Comparison of ENCODE assay signal across 15 cellular contexts in genomic region chr1:48089356-48089891, GRCh38.
DNase-seq lines count a peak whose midpoint lies in the region; ATAC-seq and TF ChIP-seq lines count a peak whose summit lies in the region.
"Had no signal": no experiment of that assay in that cellular context is flagged by ENCODE, and none has a peak within 500 bp of the region (broad histone marks: within the 10 kb centered on the region; RNA-seq: fewer than 3 reads in every experiment).

No MANE protein-coding gene starts in this region.

- peak overlapping the region; percentile 63 for H3K14ac ChIP-seq in neuronal stem cell (ENCODE audit: low read length)

- no CpG with 5 or more reads among the region's 26 CpGs for WGBS in neuronal stem cell (ENCODE audit: extremely low coverage in 2 of 2, insufficient read length in 2 of 2, insufficient replicate concordance in 1 of 2), 2 donors
- 94% methylated on average over 9 of the region's 26 CpGs; no CpG with 5 or more reads in 1 of the 2 donors for WGBS in gastroesophageal sphincter (ENCODE audit: low coverage in 1 of 2), 2 donors

- H3K27ac ChIP-seq in neuronal stem cell (replicated peaks; ENCODE audit: low read length) (no peak overlapping the region), vagina (no peak overlapping the region), gastroesophageal sphincter (no peak overlapping the region)
- H3K27ac ChIP-seq: BLaER1 had no signal

- no peak overlapping the region for H3K4ac ChIP-seq in neuronal stem cell (ENCODE audit: low read length)

- peak overlapping the region; percentile 83 for H3K23ac ChIP-seq in neuronal stem cell (ENCODE audit: low read depth, low read length, poor library complexity)

- no peaks in the 10 kb centered on the region for H3K27me3 ChIP-seq in neuronal stem cell (ENCODE audit: control insufficient read depth in 3 of 3, insufficient read depth in 3 of 3, low read depth in 1 of 3, low read length in 3 of 3)
- H3K27me3 ChIP-seq in vagina = no peaks in the 10 kb centered on the region
- H3K27me3 ChIP-seq in gastroesophageal sphincter = peaks cover 8% of the 10 kb centered on the region
- H3K27me3 ChIP-seq: BLaER1 had no signal

- H3K9me3 ChIP-seq in neuronal stem cell (replicated peaks in 1 of 2; ENCODE audit: control insufficient read depth in 2 of 2, insufficient read depth in 1 of 2, low read depth in 1 of 2, low read length in 2 of 2) (no peaks in the 10 kb centered on the region), vagina (no peaks in the 10 kb centered on the region), gastroesophageal sphincter (no peaks in the 10 kb centered on the region)
- H3K9me3 ChIP-seq: BLaER1 had no signal

- H2AK5ac ChIP-seq in neuronal stem cell (ENCODE audit: low read depth, low read length) = peak overlapping the region; percentile 56

- no peaks in the 10 kb centered on the region for H3K36me3 ChIP-seq in neuronal stem cell (replicated peaks in 1 of 2; ENCODE audit: control insufficient read depth in 2 of 2, insufficient read depth in 2 of 2, low read length in 2 of 2)
- H3K36me3 ChIP-seq in vagina = no peaks in the 10 kb centered on the region
- H3K36me3 ChIP-seq in gastroesophageal sphincter = no peaks in the 10 kb centered on the region
- H3K36me3 ChIP-seq: BLaER1 had no signal

- H4K8ac ChIP-seq in neuronal stem cell (ENCODE audit: low read depth, low read length) = peak overlapping the region; percentile 53

- no peak overlapping the region for H3K4me3 Mint-ChIP-seq in stimulated activated naive CD8-positive, alpha-beta T cell treated with anti-CD3 and anti-CD28 coated beads, Interleukin-15, amount 100 ng/mL, for 72 hours
- H3K4me3 Mint-ChIP-seq: CD4-positive, alpha-beta memory T cell had no signal

- TF ChIP-seq POLR2A in vagina (IDR thresholded peaks at IDR 0.05) (no peak), gastroesophageal sphincter (IDR thresholded peaks at IDR 0.05) (no peak)

- H3K79me1 ChIP-seq in neuronal stem cell (ENCODE audit: low read depth, low read length) = no peaks in the 10 kb centered on the region

- H2AFZ ChIP-seq in neuronal stem cell (ENCODE audit: low read length) = no peak overlapping the region

- no peak for DNase-seq in stimulated activated naive CD8-positive, alpha-beta T cell treated with anti-CD3 and anti-CD28 coated beads, Interleukin-15, amount 100 ng/mL, for 72 hours
- DNase-seq in stimulated activated naive CD8-positive, alpha-beta T cell treated with anti-CD3 and anti-CD28 coated beads, Interleukin-15, Interleukin-2, amounts not matched to agents 100 U/mL and 50 U/mL, for 24 hours = no peak
- DNase-seq in neuronal stem cell (ENCODE audit: low spot score) (no peak), vagina (ENCODE audit: extremely low spot score in 2 of 2) (peak; percentile 65 to 79), NCI-H2107 (lab: John Stamatoyannopoulos, UW) (no peak)
- DNase-seq: 8988T; CD4-positive, alpha-beta memory T cell; DMS79 treated with DMSO at 0.1 percent for 48 hours; GF-D8; HCEC 1CT; IMR-90 had no signal

- H3K4me1 ChIP-seq in neuronal stem cell (ENCODE audit: control insufficient read depth in 2 of 2, insufficient read depth in 1 of 2, low read depth in 1 of 2, low read length in 2 of 2) (no peaks in the 10 kb centered on the region), vagina (no peaks in the 10 kb centered on the region), gastroesophageal sphincter (no peaks in the 10 kb centered on the region)
- H3K4me1 ChIP-seq: BLaER1 had no signal

- intact Hi-C loops in vagina (cut with DNase I) = no loop called here

- peaks cover 64% of the 10 kb centered on the region for H3K27me3 Mint-ChIP-seq in stimulated activated naive CD8-positive, alpha-beta T cell treated with anti-CD3 and anti-CD28 coated beads, Interleukin-15, amount 100 ng/mL, for 72 hours

- ATAC-seq in stimulated activated naive CD8-positive, alpha-beta T cell treated with anti-CD3 and anti-CD28 coated beads, Interleukin-15, amount 100 ng/mL, for 72 hours = peak; percentile 33
- no peak for ATAC-seq in stimulated activated naive CD8-positive, alpha-beta T cell treated with anti-CD3 and anti-CD28 coated beads, Interleukin-15, Interleukin-2, amounts not matched to agents 100 U/mL and 50 U/mL, for 24 hours
- no peak for ATAC-seq in GM21526 (IDR thresholded peaks at IDR 0.05; ENCODE audit: low FRiP score, unreplicated experiment)
- no peak for ATAC-seq in gastroesophageal sphincter

- H3K9me3 Mint-ChIP-seq in stimulated activated naive CD8-positive, alpha-beta T cell treated with anti-CD3 and anti-CD28 coated beads, Interleukin-15, amount 100 ng/mL, for 72 hours = no peaks in the 10 kb centered on the region

- no peak overlapping the region for H2BK120ac ChIP-seq in neuronal stem cell (ENCODE audit: low read depth, low read length)

- no peak overlapping the region for H3K27ac Mint-ChIP-seq in stimulated activated naive CD8-positive, alpha-beta T cell treated with anti-CD3 and anti-CD28 coated beads, Interleukin-15, amount 100 ng/mL, for 72 hours
- H3K27ac Mint-ChIP-seq: CD14-positive monocyte; CD4-positive, alpha-beta memory T cell had no signal

- peaks cover 11% of the 10 kb centered on the region for H3K4me1 Mint-ChIP-seq in stimulated activated naive CD8-positive, alpha-beta T cell treated with anti-CD3 and anti-CD28 coated beads, Interleukin-15, amount 100 ng/mL, for 72 hours

- H2BK5ac ChIP-seq in neuronal stem cell (ENCODE audit: low read length) = no peak overlapping the region

- no peak for TF ChIP-seq EP300 in gastroesophageal sphincter (IDR thresholded peaks at IDR 0.05)

- TF ChIP-seq CTCF in vagina (IDR thresholded peaks at IDR 0.05) (no peak), gastroesophageal sphincter (IDR thresholded peaks at IDR 0.05) (no peak)

- H2BK12ac ChIP-seq in neuronal stem cell (ENCODE audit: low read length) = peak overlapping the region; percentile 30

- no peak overlapping the region for H2BK15ac ChIP-seq in neuronal stem cell (ENCODE audit: low read length)

- H4K91ac ChIP-seq in neuronal stem cell (ENCODE audit: low read depth, low read length, poor library complexity) = no peak overlapping the region

- no peak overlapping the region for H3K9ac ChIP-seq in neuronal stem cell (ENCODE audit: low read depth, low read length, poor library complexity)
- H3K9ac ChIP-seq: BLaER1 had no signal

- no peak overlapping the region for H3K4me3 ChIP-seq in neuronal stem cell (ENCODE audit: low read length in 2 of 2)
- no peak overlapping the region for H3K4me3 ChIP-seq in vagina
- H3K4me3 ChIP-seq in gastroesophageal sphincter = no peak overlapping the region
- H3K4me3 ChIP-seq: BLaER1 had no signal

- no peak overlapping the region for H3K4me2 ChIP-seq in neuronal stem cell (ENCODE audit: insufficient read depth, low read length, poor library complexity, severe bottlenecking)
- H3K4me2 ChIP-seq: BLaER1 had no signal

- peak overlapping the region; percentile 61 for H3K18ac ChIP-seq in neuronal stem cell (ENCODE audit: low read length)

Comparison
In these comparisons a context has a peak if more than half of its experiments do, and no peak if none do; other contexts are left out.
1. DNase-seq: peak in vagina (2 of 2); none in stimulated activated naive CD8-positive, alpha-beta T cell treated with anti-CD3 and anti-CD28 coated beads, Interleukin-15, amount 100 ng/mL, for 72 hours (0 of 2), stimulated activated naive CD8-positive, alpha-beta T cell treated with anti-CD3 and anti-CD28 coated beads, Interleukin-15, Interleukin-2, amounts not matched to agents 100 U/mL and 50 U/mL, for 24 hours (single experiment), neuronal stem cell (single experiment) and NCI-H2107 (single experiment).